ENCODE assay signal across 14 cellular contexts in genomic region chr17:32558328-32558955, GRCh38.
DNase-seq lines count a peak whose midpoint lies in the region; ATAC-seq, FAIRE-seq and TF ChIP-seq lines count a peak whose summit lies in the region.
"Had no signal": no experiment of that assay in that cellular context is flagged by ENCODE, and none has a peak within 500 bp of the region (broad histone marks: within the 10 kb centered on the region; RNA-seq: fewer than 3 reads in every experiment).

No MANE protein-coding gene starts in this region.

- H3K27ac Mint-ChIP-seq in CD8-positive, alpha-beta memory T cell: peak overlapping the region; percentile 5 to 94 (median 64)
- peak overlapping the region; percentile 53 for H3K27ac Mint-ChIP-seq in T-helper 2 cell treated with Interferon-gamma antibody and Interleukin-4, amounts not matched to agents 5 μg/mL and 100 μg/mL, for 36 hours
- H3K27ac Mint-ChIP-seq: dendritic cell treated with granulocyte-macrophage colony-stimulating factor and Interleukin-4, amounts not matched to agents 40 ng/mL and 50 ng/mL, for 4 days had no signal

- H3K36me3 ChIP-seq in CD8-positive, alpha-beta memory T cell (ENCODE audit: insufficient read depth, low read length): no peaks in the 10 kb centered on the region
- no peaks in the 10 kb centered on the region for H3K36me3 ChIP-seq in keratinocyte (ENCODE audit: control insufficient read depth in 2 of 2, extremely low read depth in 1 of 2, insufficient read depth in 2 of 2, low read length in 2 of 2)
- H3K36me3 ChIP-seq: gastroesophageal sphincter had no signal

- no peaks in the 10 kb centered on the region for H3K27me3 Mint-ChIP-seq in CD8-positive, alpha-beta memory T cell
- H3K27me3 Mint-ChIP-seq in T-helper 2 cell treated with Interferon-gamma antibody and Interleukin-4, amounts not matched to agents 5 μg/mL and 100 μg/mL, for 36 hours (ENCODE audit: low read depth): no peaks in the 10 kb centered on the region
- H3K27me3 Mint-ChIP-seq: dendritic cell treated with granulocyte-macrophage colony-stimulating factor and Interleukin-4, amounts not matched to agents 40 ng/mL and 50 ng/mL, for 4 days had no signal

- H3K9ac ChIP-seq in keratinocyte (ENCODE audit: control insufficient read depth, extremely low read depth, insufficient read depth, low read length): peak overlapping the region; percentile 22

- POLR2A ChIA-PET in CD8-positive, alpha-beta memory T cell (lab: Charles Lee): no interaction called here

- H4K20me1 ChIP-seq in keratinocyte (ENCODE audit: control insufficient read depth, extremely low read depth, insufficient read depth, low read length): no peaks in the 10 kb centered on the region

- no peaks in the 10 kb centered on the region for H3K27me3 ChIP-seq in CD8-positive, alpha-beta memory T cell (ENCODE audit: insufficient read depth, low read length, poor library complexity, severe bottlenecking)
- no peaks in the 10 kb centered on the region for H3K27me3 ChIP-seq in keratinocyte (ENCODE audit: control insufficient read depth, extremely low read depth, insufficient read depth, low read length)
- H3K27me3 ChIP-seq: gastroesophageal sphincter had no signal

- H3K4me3 Mint-ChIP-seq in CD8-positive, alpha-beta memory T cell: peak overlapping the region in 6 of 7 donors; percentile 20 to 70 (median 60)
- H3K4me3 Mint-ChIP-seq in T-helper 2 cell treated with Interferon-gamma antibody and Interleukin-4, amounts not matched to agents 5 μg/mL and 100 μg/mL, for 36 hours: peak overlapping the region; percentile 41
- H3K4me3 Mint-ChIP-seq: dendritic cell treated with granulocyte-macrophage colony-stimulating factor and Interleukin-4, amounts not matched to agents 40 ng/mL and 50 ng/mL, for 4 days had no signal

- peak; percentile 5 for FAIRE-seq in keratinocyte (lab: Jason Lieb, UNC)

- in situ Hi-C loops in G401 (cut with HindIII; ENCODE audit: low sequenced_read_pairs): no loop called here

- CTCF ChIA-PET in CD8-positive, alpha-beta memory T cell (lab: Charles Lee): interaction anchor here (2.1 kb wide), 1 partner anchor 75 kb away, joined by 10 read pairs; no protein-coding TSS in a partner anchor

- peaks cover 38 to 43% (median 39%) of the 10 kb centered on the region in 3 donors for H3K4me1 Mint-ChIP-seq in CD8-positive, alpha-beta memory T cell
- peaks cover 39% of the 10 kb centered on the region for H3K4me1 Mint-ChIP-seq in T-helper 2 cell treated with Interferon-gamma antibody and Interleukin-4, amounts not matched to agents 5 μg/mL and 100 μg/mL, for 36 hours (ENCODE audit: low read depth)

- H3K79me2 ChIP-seq in keratinocyte (ENCODE audit: control insufficient read depth, insufficient read depth, low read length): no peaks in the 10 kb centered on the region

- H3K9me3 ChIP-seq in CD8-positive, alpha-beta memory T cell (ENCODE audit: low read length): no peaks in the 10 kb centered on the region
- no peaks in the 10 kb centered on the region for H3K9me3 ChIP-seq in keratinocyte (ENCODE audit: control insufficient read depth, low read depth, low read length)
- H3K9me3 ChIP-seq: gastroesophageal sphincter had no signal

- no peaks in the 10 kb centered on the region for H3K36me3 Mint-ChIP-seq in CD8-positive, alpha-beta memory T cell
- no peaks in the 10 kb centered on the region for H3K36me3 Mint-ChIP-seq in T-helper 2 cell treated with Interferon-gamma antibody and Interleukin-4, amounts not matched to agents 5 μg/mL and 100 μg/mL, for 36 hours (ENCODE audit: low read depth)
- H3K36me3 Mint-ChIP-seq: activated naive CD4-positive, alpha-beta T cell treated with anti-CD3 and anti-CD28 coated beads, Interleukin-2, amount 50 U/mL, for 72 hours had no signal

- no peaks in the 10 kb centered on the region for H3K9me1 ChIP-seq in keratinocyte (ENCODE audit: control insufficient read depth, extremely low read depth, insufficient read depth, low read length)

- peak overlapping the region; percentile 31 for H3K4me2 ChIP-seq in keratinocyte (ENCODE audit: control insufficient read depth, extremely low read depth, insufficient read depth, low read depth, low read length)

- no peaks in the 10 kb centered on the region for H3K9me3 Mint-ChIP-seq in CD8-positive, alpha-beta memory T cell
- H3K9me3 Mint-ChIP-seq in T-helper 2 cell treated with Interferon-gamma antibody and Interleukin-4, amounts not matched to agents 5 μg/mL and 100 μg/mL, for 36 hours: no peaks in the 10 kb centered on the region
- H3K9me3 Mint-ChIP-seq: activated naive CD4-positive, alpha-beta T cell treated with anti-CD3 and anti-CD28 coated beads, Interleukin-2, amount 50 U/mL, for 72 hours; dendritic cell treated with granulocyte-macrophage colony-stimulating factor and Interleukin-4, amounts not matched to agents 40 ng/mL and 50 ng/mL, for 4 days had no signal

- no peak overlapping the region for H3K4me3 ChIP-seq in CD8-positive, alpha-beta memory T cell (ENCODE audit: low read length)
- H3K4me3 ChIP-seq in keratinocyte (ENCODE audit: control insufficient read depth in 2 of 3, extremely low read depth in 1 of 3, insufficient read depth in 2 of 3, low read depth in 1 of 3, low read length in 3 of 3): no peak overlapping the region
- H3K4me3 ChIP-seq: gastroesophageal sphincter had no signal

- TF ChIP-seq CTCF in keratinocyte (optimal IDR thresholded peaks at IDR 0.05 in 1 of 3, IDR thresholded peaks at IDR 0.05 in 1 of 3, conservative IDR thresholded peaks at IDR 0.05 in 1 of 3; ENCODE audit: extremely low read depth in 1 of 3, insufficient read depth in 2 of 3, low read length in 3 of 3): no peak

- dilution Hi-C loops in keratinocyte (cut with MboI; ENCODE audit: extremely low pct_ligation_motif_present, low sequenced_read_pairs): no loop called here

- no peak overlapping the region for H3K27ac ChIP-seq in CD8-positive, alpha-beta memory T cell (ENCODE audit: low read depth, low read length)
- H3K27ac ChIP-seq in keratinocyte (ENCODE audit: control insufficient read depth, insufficient read depth, low read length): no peak overlapping the region
- H3K27ac ChIP-seq: gastroesophageal sphincter had no signal

- H2AFZ ChIP-seq in keratinocyte (ENCODE audit: control insufficient read depth, low read length): peak overlapping the region; percentile 21

- peak; percentile 50 for ATAC-seq in GM19395 (IDR thresholded peaks at IDR 0.05; ENCODE audit: unreplicated experiment)
- ATAC-seq: gastroesophageal sphincter, left colon had no signal

- no peak for DNase-seq in CD8-positive, alpha-beta memory T cell
- no peak for DNase-seq in T-helper 2 cell treated with Interferon-gamma antibody and Interleukin-4, amounts not matched to agents 5 μg/mL and 100 μg/mL, for 36 hours (ENCODE audit: low spot score)
- DNase-seq in keratinocyte (ENCODE audit: low read depth, low spot score): no peak
- no peak for DNase-seq in superior temporal gyrus (ENCODE audit: extremely low spot score)
- no peak for DNase-seq in central memory CD4-positive, alpha-beta T cell
- no peak for DNase-seq in G401 (ENCODE audit: low spot score)
- DNase-seq in medulla oblongata (ENCODE audit: extremely low spot score): no peak
- DNase-seq: KG1; left colon; stimulated activated CD4-positive, alpha-beta T cell treated with anti-CD3 and anti-CD28 coated beads, Interleukin-2, amount 100 ng/mL, for 48 hours had no signal

- H3K4me1 ChIP-seq in CD8-positive, alpha-beta memory T cell (ENCODE audit: insufficient read depth, low read length): peaks cover 26% of the 10 kb centered on the region
- peaks cover 15% of the 10 kb centered on the region for H3K4me1 ChIP-seq in keratinocyte (ENCODE audit: control insufficient read depth, extremely low read depth, insufficient read depth, low read length)
- H3K4me1 ChIP-seq: gastroesophageal sphincter had no signal
